24 cellular contexts compared by ENCODE assay signal in the genomic region with DNA sequence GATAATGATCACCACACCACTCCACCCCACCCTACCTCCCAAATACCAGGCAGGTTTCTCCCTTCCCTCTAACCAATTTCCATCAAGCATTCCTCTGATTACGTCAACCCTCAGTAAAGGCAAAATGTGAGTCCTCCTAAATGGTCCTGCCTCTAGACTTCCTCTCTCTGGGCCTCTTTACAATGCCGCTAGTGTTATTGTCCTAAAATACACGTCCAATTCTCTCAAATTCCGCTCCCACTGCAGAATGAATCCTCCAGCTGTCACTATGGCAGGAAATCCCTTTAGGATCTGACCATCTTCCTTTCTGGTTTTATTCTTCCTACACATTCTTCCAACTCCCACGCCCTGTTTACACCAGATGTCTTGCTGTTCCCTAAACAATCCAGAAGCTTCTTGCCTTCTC.
DNase-seq lines count a peak whose midpoint lies in the region; ATAC-seq and TF ChIP-seq lines count a peak whose summit lies in the region.
"Had no signal": no experiment of that assay in that cellular context is flagged by ENCODE, and none has a peak within 500 bp of the region (broad histone marks: within the 10 kb centered on the region; RNA-seq: fewer than 3 reads in every experiment).

No MANE protein-coding gene starts in this region.

- no peaks in the 10 kb centered on the region for H3K9me3 Mint-ChIP-seq in activated CD4-positive, alpha-beta T cell treated with anti-CD3 and anti-CD28 coated beads, Interleukin-2, amount 10 ng/mL, durations not matched to agents 24 days and 14 days
- H3K9me3 Mint-ChIP-seq in endothelial cell (ENCODE audit: unreplicated experiment) (no peaks in the 10 kb centered on the region), osteocyte (ENCODE audit: unreplicated experiment) (no peaks in the 10 kb centered on the region)
- no peaks in the 10 kb centered on the region for H3K9me3 Mint-ChIP-seq in activated T-cell treated with anti-CD3 and anti-CD28 coated beads, Interleukin-2, amount 50 U/mL, for 72 hours
- H3K9me3 Mint-ChIP-seq: IgD-negative memory B cell; stimulated activated naive CD8-positive, alpha-beta T cell treated with anti-CD3 and anti-CD28 coated beads, Interleukin-15, amount 100 ng/mL, for 72 hours had no signal

- intact Hi-C loops in activated CD4-positive, alpha-beta T cell treated with anti-CD3 and anti-CD28 coated beads, Interleukin-2, amount 10 ng/mL, durations not matched to agents 24 days and 14 days (cut with micrococcal nuclease) = no loop called here
- intact Hi-C loops in colonic mucosa (cut with DNase I) = no loop called here

- no peak for TF ChIP-seq CTCF in endothelial cell (IDR thresholded peaks at IDR 0.05; ENCODE audit: unreplicated experiment)
- TF ChIP-seq CTCF in osteocyte (IDR thresholded peaks at IDR 0.05) = no peak
- TF ChIP-seq CTCF in colonic mucosa (IDR thresholded peaks at IDR 0.05) = no peak

- no peak overlapping the region for H3K4me3 ChIP-seq in HUES48 (ENCODE audit: low read depth, low read length)
- H3K4me3 ChIP-seq in colonic mucosa = no peak overlapping the region
- H3K4me3 ChIP-seq: prostate gland had no signal

- H3K27me3 ChIP-seq in HUES48 (ENCODE audit: control insufficient read depth, insufficient read depth, low read length) = no peaks in the 10 kb centered on the region
- H3K27me3 ChIP-seq in colonic mucosa = no peaks in the 10 kb centered on the region

- H3K4me3 Mint-ChIP-seq in activated CD4-positive, alpha-beta T cell treated with anti-CD3 and anti-CD28 coated beads, Interleukin-2, amount 10 ng/mL, durations not matched to agents 24 days and 14 days = no peak overlapping the region
- H3K4me3 Mint-ChIP-seq in endothelial cell (ENCODE audit: unreplicated experiment) (peak overlapping the region; percentile 40), osteocyte (ENCODE audit: unreplicated experiment) (no peak overlapping the region)
- H3K4me3 Mint-ChIP-seq in activated T-cell treated with anti-CD3 and anti-CD28 coated beads, Interleukin-2, amount 50 U/mL, for 72 hours = no peak overlapping the region
- H3K4me3 Mint-ChIP-seq: activated CD4-positive, alpha-beta T cell treated with anti-CD3 and anti-CD28 coated beads for 36 hours; IgD-negative memory B cell; stimulated activated naive CD8-positive, alpha-beta T cell treated with anti-CD3 and anti-CD28 coated beads, Interleukin-15, amount 100 ng/mL, for 72 hours had no signal

- peak overlapping the region; percentile 49 for H3K27ac Mint-ChIP-seq in activated CD4-positive, alpha-beta T cell treated with anti-CD3 and anti-CD28 coated beads, Interleukin-2, amount 10 ng/mL, durations not matched to agents 24 days and 14 days
- H3K27ac Mint-ChIP-seq in endothelial cell (ENCODE audit: unreplicated experiment) = peak overlapping the region; percentile 97
- H3K27ac Mint-ChIP-seq in osteocyte (ENCODE audit: unreplicated experiment) = no peak overlapping the region
- H3K27ac Mint-ChIP-seq in activated T-cell treated with anti-CD3 and anti-CD28 coated beads, Interleukin-2, amount 50 U/mL, for 72 hours = no peak overlapping the region
- H3K27ac Mint-ChIP-seq: activated CD4-positive, alpha-beta T cell treated with anti-CD3 and anti-CD28 coated beads for 36 hours; stimulated activated naive CD8-positive, alpha-beta T cell treated with anti-CD3 and anti-CD28 coated beads, Interleukin-15, amount 100 ng/mL, for 72 hours had no signal

- no peak for ATAC-seq in activated T-cell treated with anti-CD3 and anti-CD28 coated beads, Interleukin-2, amount 50 U/mL, for 72 hours (replicated peaks in 1 of 2)
- ATAC-seq: activated CD4-positive, alpha-beta T cell treated with anti-CD3 and anti-CD28 coated beads for 36 hours; stimulated activated naive CD8-positive, alpha-beta T cell treated with anti-CD3 and anti-CD28 coated beads, Interleukin-15, amount 100 ng/mL, for 72 hours had no signal

- H3K36me3 ChIP-seq in HUES48 (ENCODE audit: control insufficient read depth, insufficient read depth, low read length) = peaks cover 23% of the 10 kb centered on the region
- H3K36me3 ChIP-seq in colonic mucosa = no peaks in the 10 kb centered on the region

- no peak for DNase-seq in activated CD4-positive, alpha-beta T cell treated with anti-CD3 and anti-CD28 coated beads, Interleukin-2, amount 10 ng/mL, durations not matched to agents 24 days and 14 days
- no peak for DNase-seq in activated CD4-positive, alpha-beta T cell treated with anti-CD3 and anti-CD28 coated beads, Interleukin-2, amount 50 U/mL, for 4 hours
- DNase-seq in endothelial cell (ENCODE audit: low spot score) = peak; percentile 18
- DNase-seq in osteocyte (ENCODE audit: extremely low spot score, unreplicated experiment) = peak; percentile 4
- no peak for DNase-seq in activated T-cell treated with anti-CD3 and anti-CD28 coated beads, Interleukin-2, amount 50 U/mL, for 72 hours
- DNase-seq in NCI-H187 (lab: John Stamatoyannopoulos, UW) = no peak
- DNase-seq in colonic mucosa = no peak
- DNase-seq: activated CD4-positive, alpha-beta T cell treated with anti-CD3 and anti-CD28 coated beads for 36 hours; activated CD8-positive, alpha-beta memory T cell treated with anti-CD3 and anti-CD28 coated beads, Interleukin-2, amount 50 U/mL, for 48 hours; AML-193; erythroblast; kidney glomerular epithelial cell; midbrain; MM.1S; NCI-H146; NCI-H2171 treated with DMSO at 0.1 percent for 48 hours; NCI-H526 treated with DMSO at 0.1 percent for 48 hours; RPMI8226; stimulated activated CD4-positive, alpha-beta T cell treated with anti-CD3 and anti-CD28 coated beads, Interleukin-4, amount 100 ng/mL, for 1 hour; stimulated activated naive CD8-positive, alpha-beta T cell treated with anti-CD3 and anti-CD28 coated beads, Interleukin-15, amount 100 ng/mL, for 72 hours had no signal

- H3K9me3 ChIP-seq in HUES48 (ENCODE audit: control insufficient read depth, insufficient read depth, low read length) = no peaks in the 10 kb centered on the region
- H3K9me3 ChIP-seq in colonic mucosa = no peaks in the 10 kb centered on the region
- H3K9me3 ChIP-seq: prostate gland had no signal

- H3K9ac ChIP-seq in HUES48 (ENCODE audit: low read depth, low read length) = no peak overlapping the region
- no peak overlapping the region for H3K9ac ChIP-seq in colonic mucosa (ENCODE audit: low read depth in 2 of 2, low read length in 2 of 2)

- H3K4me1 ChIP-seq in HUES48 (ENCODE audit: control insufficient read depth, insufficient read depth, low read length) (peaks cover 5% of the 10 kb centered on the region), colonic mucosa (no peaks in the 10 kb centered on the region)
- H3K4me1 ChIP-seq: prostate gland had no signal

- H3K27me3 Mint-ChIP-seq in activated CD4-positive, alpha-beta T cell treated with anti-CD3 and anti-CD28 coated beads, Interleukin-2, amount 10 ng/mL, durations not matched to agents 24 days and 14 days = no peaks in the 10 kb centered on the region
- peaks cover 6% of the 10 kb centered on the region for H3K27me3 Mint-ChIP-seq in endothelial cell (ENCODE audit: unreplicated experiment)
- H3K27me3 Mint-ChIP-seq in osteocyte (ENCODE audit: unreplicated experiment) = no peaks in the 10 kb centered on the region
- H3K27me3 Mint-ChIP-seq in activated T-cell treated with anti-CD3 and anti-CD28 coated beads, Interleukin-2, amount 50 U/mL, for 72 hours (ENCODE audit: low read depth) = no peaks in the 10 kb centered on the region
- H3K27me3 Mint-ChIP-seq: activated CD4-positive, alpha-beta T cell treated with anti-CD3 and anti-CD28 coated beads for 36 hours; IgD-negative memory B cell; stimulated activated naive CD8-positive, alpha-beta T cell treated with anti-CD3 and anti-CD28 coated beads, Interleukin-15, amount 100 ng/mL, for 72 hours had no signal

- peaks cover 17% of the 10 kb centered on the region for H3K4me1 Mint-ChIP-seq in activated CD4-positive, alpha-beta T cell treated with anti-CD3 and anti-CD28 coated beads, Interleukin-2, amount 10 ng/mL, durations not matched to agents 24 days and 14 days
- H3K4me1 Mint-ChIP-seq in endothelial cell (ENCODE audit: unreplicated experiment) (peaks cover 34% of the 10 kb centered on the region), osteocyte (ENCODE audit: unreplicated experiment) (no peaks in the 10 kb centered on the region)
- H3K4me1 Mint-ChIP-seq in activated T-cell treated with anti-CD3 and anti-CD28 coated beads, Interleukin-2, amount 50 U/mL, for 72 hours (ENCODE audit: low read depth) = no peaks in the 10 kb centered on the region
- H3K4me1 Mint-ChIP-seq: activated CD4-positive, alpha-beta T cell treated with anti-CD3 and anti-CD28 coated beads for 36 hours; stimulated activated naive CD8-positive, alpha-beta T cell treated with anti-CD3 and anti-CD28 coated beads, Interleukin-15, amount 100 ng/mL, for 72 hours had no signal

- H3K27ac ChIP-seq in HUES48 (ENCODE audit: low read depth, low read length) (peak overlapping the region; percentile 3), colonic mucosa (no peak overlapping the region)
- H3K27ac ChIP-seq: 22Rv1, prostate gland had no signal

- H3K36me3 Mint-ChIP-seq in activated CD4-positive, alpha-beta T cell treated with anti-CD3 and anti-CD28 coated beads, Interleukin-2, amount 10 ng/mL, durations not matched to agents 24 days and 14 days (ENCODE audit: low read depth) = peaks cover 30% of the 10 kb centered on the region
- peaks cover 14% of the 10 kb centered on the region for H3K36me3 Mint-ChIP-seq in endothelial cell (ENCODE audit: low read depth, unreplicated experiment)
- peaks cover 16% of the 10 kb centered on the region for H3K36me3 Mint-ChIP-seq in osteocyte (ENCODE audit: unreplicated experiment)
- peaks cover 3 to 9% of the 10 kb centered on the region in 2 donors for H3K36me3 Mint-ChIP-seq in activated T-cell treated with anti-CD3 and anti-CD28 coated beads, Interleukin-2, amount 50 U/mL, for 72 hours (ENCODE audit: insufficient read depth in 2 of 2)

Comparison
In these comparisons a context has a peak if more than half of its experiments do, and no peak if none do; other contexts are left out.
1. DNase-seq: peak in endothelial cell (single experiment) and osteocyte (single experiment); none in activated CD4-positive, alpha-beta T cell treated with anti-CD3 and anti-CD28 coated beads, Interleukin-2, amount 10 ng/mL, durations not matched to agents 24 days and 14 days (single experiment), activated CD4-positive, alpha-beta T cell treated with anti-CD3 and anti-CD28 coated beads, Interleukin-2, amount 50 U/mL, for 4 hours (0 of 2), activated T-cell treated with anti-CD3 and anti-CD28 coated beads, Interleukin-2, amount 50 U/mL, for 72 hours (0 of 2), NCI-H187 (0 of 2) and colonic mucosa (single experiment).
2. H3K27ac Mint-ChIP-seq: peak in activated CD4-positive, alpha-beta T cell treated with anti-CD3 and anti-CD28 coated beads, Interleukin-2, amount 10 ng/mL, durations not matched to agents 24 days and 14 days (single experiment) and endothelial cell (single experiment); none in osteocyte (single experiment) and activated T-cell treated with anti-CD3 and anti-CD28 coated beads, Interleukin-2, amount 50 U/mL, for 72 hours (single experiment).